In genomic region chr3:37864904-37865303, GRCh38 we compare ENCODE assay signal across 13 cellular contexts. TPM values are rescaled to one million over a fixed set of nuclear protein-coding genes. Genes with fewer than 3 reads are reported as not detected.
DNase-seq lines count a peak whose midpoint lies in the region; ATAC-seq and TF ChIP-seq lines count a peak whose summit lies in the region.
"Had no signal": no experiment of that assay in that cellular context is flagged by ENCODE, and none has a peak within 500 bp of the region (broad histone marks: within the 10 kb centered on the region; RNA-seq: fewer than 3 reads in every experiment).

No MANE protein-coding gene starts in this region.

- TF ChIP-seq POLR2A in vagina (IDR thresholded peaks at IDR 0.05): no peak

- TF ChIP-seq CTCF in colonic mucosa (IDR thresholded peaks at IDR 0.05): no peak
- TF ChIP-seq CTCF in vagina (IDR thresholded peaks at IDR 0.05): no peak
- TF ChIP-seq CTCF in brain microvascular endothelial cell (IDR thresholded peaks at IDR 0.05; ENCODE audit: low read depth, low read length, missing control alignments): no peak
- no peak for TF ChIP-seq CTCF in omental fat pad (IDR thresholded peaks at IDR 0.05)

- DNase-seq in stimulated activated CD4-positive, alpha-beta T cell treated with anti-CD3 and anti-CD28 coated beads, Interleukin-1b, Interleukin-23, amount 100 ng/mL, for 48 hours: peak; percentile 16
- no peak for DNase-seq in stimulated activated CD4-positive, alpha-beta T cell treated with anti-CD3 and anti-CD28 coated beads, Interleukin-4, amount 100 ng/mL, for 4 hours
- DNase-seq in Kasumi-1 (lab: John Stamatoyannopoulos, UW) (peak; percentile 42 to 50), colonic mucosa (peak; percentile 49), vagina (ENCODE audit: extremely low spot score in 2 of 2) (no peak), brain microvascular endothelial cell (no peak), omental fat pad (ENCODE audit: low spot score) (no peak), NCI-H1436 (lab: John Stamatoyannopoulos, UW) (no peak)
- DNase-seq: hippocampal formation; left colon; NCI-H2171 treated with DMSO at 0.1 percent for 48 hours; stimulated activated CD4-positive, alpha-beta T cell treated with anti-CD3 and anti-CD28 coated beads, Interleukin-2, amount 100 ng/mL, for 24 hours; stimulated activated CD8-positive, alpha-beta memory T cell treated with anti-CD3 and anti-CD28 coated beads, Interleukin-4, amount 100 ng/mL, for 48 hours had no signal

- H3K9me3 ChIP-seq in colonic mucosa: no peaks in the 10 kb centered on the region
- H3K9me3 ChIP-seq in vagina: no peaks in the 10 kb centered on the region

- H3K9ac ChIP-seq in colonic mucosa (ENCODE audit: low read depth in 2 of 2, low read length in 2 of 2): no peak overlapping the region

- H3K27me3 ChIP-seq in colonic mucosa (no peaks in the 10 kb centered on the region), vagina (no peaks in the 10 kb centered on the region), brain microvascular endothelial cell (replicated peaks) (no peaks in the 10 kb centered on the region)

- H3K36me3 ChIP-seq in colonic mucosa: no peaks in the 10 kb centered on the region
- no peaks in the 10 kb centered on the region for H3K36me3 ChIP-seq in vagina
- H3K36me3 ChIP-seq in brain microvascular endothelial cell (replicated peaks): no peaks in the 10 kb centered on the region

- no peak for ATAC-seq in omental fat pad (ENCODE audit: low FRiP score)
- ATAC-seq: left colon had no signal

- intact Hi-C loops in colonic mucosa (cut with DNase I): no loop called here
- intact Hi-C loops in vagina (cut with DNase I): no loop called here

- H3K4me3 ChIP-seq in colonic mucosa (no peak overlapping the region), vagina (no peak overlapping the region), brain microvascular endothelial cell (ENCODE audit: low read depth, low read length) (no peak overlapping the region)

- H3K4me1 ChIP-seq in colonic mucosa (peaks cover 19% of the 10 kb centered on the region), vagina (peaks cover 44% of the 10 kb centered on the region)

- H3K27ac ChIP-seq in colonic mucosa (no peak overlapping the region), vagina (no peak overlapping the region), brain microvascular endothelial cell (no peak overlapping the region)

- in situ Hi-C loops in brain microvascular endothelial cell (cut with HindIII; ENCODE audit: low pct_ligation_motif_present, low sequenced_read_pairs): no loop called here

RNA-seq across cellular contexts. Expression of gene CTDSPL, which starts 3.2 kb away (rescaled TPM):
- total RNA-seq in colonic mucosa: 10 to 100 TPM; 75.0 to 76.7 TPM
- total RNA-seq in vagina: 28.0 TPM
- 10 to 100 TPM; 23.9 to 41.8 (median 33.2) TPM for total RNA-seq in omental fat pad

Comparison
In these comparisons a context has a peak if more than half of its experiments do, and no peak if none do; other contexts are left out.
1. DNase-seq: peak in stimulated activated CD4-positive, alpha-beta T cell treated with anti-CD3 and anti-CD28 coated beads, Interleukin-1b, Interleukin-23, amount 100 ng/mL, for 48 hours (single experiment), Kasumi-1 (2 of 2) and colonic mucosa (single experiment); none in stimulated activated CD4-positive, alpha-beta T cell treated with anti-CD3 and anti-CD28 coated beads, Interleukin-4, amount 100 ng/mL, for 4 hours (0 of 2), vagina (0 of 2), brain microvascular endothelial cell (single experiment), omental fat pad (single experiment) and NCI-H1436 (single experiment).